8 cellular contexts compared by ENCODE assay signal in the genomic region with DNA sequence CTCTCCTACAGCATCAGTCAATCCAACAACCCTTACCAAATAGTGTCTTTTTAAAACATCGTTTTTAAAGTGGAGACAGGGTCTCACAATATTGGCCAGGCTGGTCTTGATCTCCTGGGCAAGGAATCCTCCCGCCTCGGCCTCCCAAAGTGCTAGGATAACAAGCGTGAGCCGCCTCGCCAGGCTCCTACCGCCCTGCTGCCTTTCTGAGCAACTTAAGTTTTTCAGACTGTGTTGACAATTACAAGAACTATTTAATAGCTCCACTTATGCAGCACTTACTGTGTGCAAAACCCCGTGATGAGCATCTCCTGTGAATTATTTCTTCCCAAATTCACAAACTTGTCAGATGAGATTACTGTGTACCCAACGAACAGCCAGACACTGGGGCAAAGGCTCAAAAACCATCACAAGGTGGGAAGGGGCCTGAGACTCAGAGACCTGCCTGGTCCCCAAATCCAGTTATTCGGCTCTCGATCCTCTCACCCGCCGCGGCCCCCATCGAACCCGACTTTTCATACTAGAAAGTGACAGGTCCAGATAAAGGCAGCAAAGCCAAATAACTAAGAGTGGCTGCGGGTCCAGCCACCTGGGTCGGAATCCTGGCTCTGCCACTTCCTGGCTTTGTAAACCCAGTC. TPM values are rescaled to one million over a fixed set of nuclear protein-coding genes. Genes with fewer than 3 reads are reported as not detected.
DNase-seq lines count a peak whose midpoint lies in the region; ATAC-seq and TF ChIP-seq lines count a peak whose summit lies in the region.

No MANE protein-coding gene starts in this region.

- peaks cover 26% of the 10 kb centered on the region for H3K36me3 ChIP-seq in BJ (ENCODE audit: control insufficient read depth, insufficient read depth, low read length)
- H3K36me3 ChIP-seq in MG63: peaks cover 61% of the 10 kb centered on the region
- H3K36me3 ChIP-seq in duodenal mucosa (ENCODE audit: control insufficient read depth in 1 of 2, insufficient read depth in 2 of 2, low read length in 2 of 2): peaks cover 24 to 31% of the 10 kb centered on the region in 2 donors

- H3K4me3 Mint-ChIP-seq in natural killer cell treated with Interleukin-12 subunit alpha and Interleukin-12 subunit beta and Interleukin-15 and Interleukin-18, amount 100 ng/mL, for 72 hours: peak overlapping the region; percentile 96

- no peaks in the 10 kb centered on the region for H3K27me3 Mint-ChIP-seq in natural killer cell treated with Interleukin-12 subunit alpha and Interleukin-12 subunit beta and Interleukin-15 and Interleukin-18, amount 100 ng/mL, for 72 hours

- H3K27ac Mint-ChIP-seq in natural killer cell treated with Interleukin-12 subunit alpha and Interleukin-12 subunit beta and Interleukin-15 and Interleukin-18, amount 100 ng/mL, for 72 hours: peak overlapping the region; percentile 97 to 99

- H3K4me3 ChIP-seq in BJ (ENCODE audit: low read depth, low read length) (peak overlapping the region; percentile 94), MG63 (peak overlapping the region; percentile 87), duodenal mucosa (ENCODE audit: low read depth in 1 of 2, low read length in 2 of 2) (peak overlapping the region; percentile 76 to 97)

- peaks cover 46 to 49% of the 10 kb centered on the region in 2 donors for H3K4me1 Mint-ChIP-seq in natural killer cell treated with Interleukin-12 subunit alpha and Interleukin-12 subunit beta and Interleukin-15 and Interleukin-18, amount 100 ng/mL, for 72 hours (ENCODE audit: low read depth in 2 of 2)

- TF ChIP-seq CTCF in BJ (IDR thresholded peaks at IDR 0.05; ENCODE audit: insufficient read depth, low read depth, low read length): no peak

- no peaks in the 10 kb centered on the region for H3K9me3 Mint-ChIP-seq in natural killer cell treated with Interleukin-12 subunit alpha and Interleukin-12 subunit beta and Interleukin-15 and Interleukin-18, amount 100 ng/mL, for 72 hours

- H3K27me3 ChIP-seq in BJ (ENCODE audit: control insufficient read depth, insufficient read depth, low read length) (no peaks in the 10 kb centered on the region), MG63 (no peaks in the 10 kb centered on the region), duodenal mucosa (ENCODE audit: control insufficient read depth in 1 of 2, insufficient read depth in 2 of 2, low read length in 2 of 2) (no peaks in the 10 kb centered on the region)

- peak overlapping the region; percentile 91 for H3K27ac ChIP-seq in duodenal mucosa (ENCODE audit: low read depth, low read length)

- H3K9ac ChIP-seq in duodenal mucosa (ENCODE audit: low read depth in 1 of 2, low read length in 2 of 2): peak overlapping the region; percentile 84 to 98

- no peak for DNase-seq in BJ (ENCODE audit: low read depth)
- DNase-seq in MG63: no peak
- DNase-seq in natural killer cell treated with Interleukin-12 subunit alpha and Interleukin-12 subunit beta and Interleukin-15 and Interleukin-18, amount 100 ng/mL, for 72 hours (ENCODE audit: low spot score): no peak
- DNase-seq in SKM-1 (lab: John Stamatoyannopoulos, UW; ENCODE audit: unreplicated experiment): no peak
- no peak for DNase-seq in GF-D8 (lab: John Stamatoyannopoulos, UW)
- DNase-seq in mucosa of gallbladder (ENCODE audit: low spot score): no peak

- POLR2A ChIA-PET in BJ (lab: Charles Lee): interaction anchor here (1.0 kb wide), 1 partner anchor 219 kb away, joined by 9 read pairs; no protein-coding TSS in a partner anchor

- H3K36me3 Mint-ChIP-seq in natural killer cell treated with Interleukin-12 subunit alpha and Interleukin-12 subunit beta and Interleukin-15 and Interleukin-18, amount 100 ng/mL, for 72 hours: peaks cover 12% of the 10 kb centered on the region

- no peak for ATAC-seq in natural killer cell treated with Interleukin-12 subunit alpha and Interleukin-12 subunit beta and Interleukin-15 and Interleukin-18, amount 100 ng/mL, for 72 hours
- no peak for ATAC-seq in GM21381 (IDR thresholded peaks at IDR 0.05; ENCODE audit: unreplicated experiment)

- CTCF ChIA-PET in BJ (lab: Yijun Ruan, JAX): interaction anchor here (1.2 to 1.6 kb wide), 3 partner anchors 10 to 30 kb away, joined by 4 to 7 read pairs (median 4); partner anchors contain the start of gene CA11

- H3K9me3 ChIP-seq in MG63 (no peaks in the 10 kb centered on the region), duodenal mucosa (ENCODE audit: control insufficient read depth in 1 of 2, low read length in 2 of 2) (no peaks in the 10 kb centered on the region)

- peaks cover 41 to 49% of the 10 kb centered on the region in 2 donors for H3K4me1 ChIP-seq in duodenal mucosa (ENCODE audit: control insufficient read depth in 1 of 2, insufficient read depth in 2 of 2, low read length in 2 of 2)

RNA-seq across cellular contexts. Expression of gene RPL18, which starts 0.6 kb away (rescaled TPM):
- polyA plus RNA-seq in BJ (2011; rRNA removed): 1,260 and 1,324 TPM in 2 replicates
- polyA minus RNA-seq in BJ (2011; rRNA and poly(A)+ RNA removed): 479 and 695 TPM in 2 replicates
- 3,057 and 3,727 TPM in 2 replicates for total RNA-seq in MG63 (2014; rRNA removed; shearing (Covaris generic); ENCODE audit: low replicate concordance)
- 1,000 to 10,000 TPM; 1,029 to 1,552 TPM for total RNA-seq in natural killer cell treated with Interleukin-12 subunit alpha and Interleukin-12 subunit beta and Interleukin-15 and Interleukin-18, amount 100 ng/mL, for 72 hours
- total RNA-seq in mucosa of gallbladder: 1,057 TPM

RNA-seq across cellular contexts. Expression of gene SPHK2, which starts 0.9 kb away (rescaled TPM):
- 5.6 and 9.2 TPM in 2 replicates for polyA plus RNA-seq in BJ (2011; rRNA removed)
- polyA minus RNA-seq in BJ (2011; rRNA and poly(A)+ RNA removed): 5.1 and 7.5 TPM in 2 replicates
- 6.7 and 8.6 TPM in 2 replicates for total RNA-seq in MG63 (2014; rRNA removed; shearing (Covaris generic); ENCODE audit: low replicate concordance)
- 10 to 100 TPM; 37.9 to 71.4 TPM for total RNA-seq in natural killer cell treated with Interleukin-12 subunit alpha and Interleukin-12 subunit beta and Interleukin-15 and Interleukin-18, amount 100 ng/mL, for 72 hours
- total RNA-seq in mucosa of gallbladder: 51.8 TPM

RNA-seq across cellular contexts. Expression of gene FAM83E, which starts 3.5 kb away (rescaled TPM):
- 0.16 TPM in 1 of 2 replicates, not detected in the other for polyA plus RNA-seq in BJ (2011; rRNA removed)
- polyA minus RNA-seq in BJ (2011; rRNA and poly(A)+ RNA removed): not detected in 2 replicates
- total RNA-seq in MG63 (2014; rRNA removed; shearing (Covaris generic); ENCODE audit: low replicate concordance): not detected in 2 replicates
- total RNA-seq in natural killer cell treated with Interleukin-12 subunit alpha and Interleukin-12 subunit beta and Interleukin-15 and Interleukin-18, amount 100 ng/mL, for 72 hours: 10 to 100 TPM in 1 of 2 donors, 1 to 10 TPM in 1; 3.5 to 13.7 TPM
- 143 TPM for total RNA-seq in mucosa of gallbladder

RNA-seq across cellular contexts. Expression of gene SPACA4, which starts 11.9 kb away (rescaled TPM):
- polyA plus RNA-seq in BJ (2011; rRNA removed): not detected in 2 replicates
- not detected in 2 replicates for polyA minus RNA-seq in BJ (2011; rRNA and poly(A)+ RNA removed)
- not detected in 2 replicates for total RNA-seq in MG63 (2014; rRNA removed; shearing (Covaris generic); ENCODE audit: low replicate concordance)
- total RNA-seq in natural killer cell treated with Interleukin-12 subunit alpha and Interleukin-12 subunit beta and Interleukin-15 and Interleukin-18, amount 100 ng/mL, for 72 hours: not detected
- total RNA-seq in mucosa of gallbladder: not detected

RNA-seq across cellular contexts. Expression of gene DBP, which starts 18.8 kb away (rescaled TPM):
- 4.3 and 5.3 TPM in 2 replicates for polyA plus RNA-seq in BJ (2011; rRNA removed)
- 5.2 and 6.0 TPM in 2 replicates for polyA minus RNA-seq in BJ (2011; rRNA and poly(A)+ RNA removed)
- total RNA-seq in MG63 (2014; rRNA removed; shearing (Covaris generic); ENCODE audit: low replicate concordance): 9.3 and 14.5 TPM in 2 replicates
- total RNA-seq in natural killer cell treated with Interleukin-12 subunit alpha and Interleukin-12 subunit beta and Interleukin-15 and Interleukin-18, amount 100 ng/mL, for 72 hours: 1 to 10 TPM; 3.8 to 3.9 TPM
- total RNA-seq in mucosa of gallbladder: 39.9 TPM
